7 cellular contexts compared by ENCODE assay signal in genomic region chr6:14638932-14639875, GRCh38.
DNase-seq lines count a peak whose midpoint lies in the region; ATAC-seq and TF ChIP-seq lines count a peak whose summit lies in the region.

No MANE protein-coding gene starts in this region.

- H4K20me1 ChIP-seq in mammary epithelial cell (ENCODE audit: insufficient read depth, low read length), result no peaks in the 10 kb centered on the region

- dilution Hi-C loops in mammary epithelial cell (cut with HindIII; ENCODE audit: low sequenced_read_pairs), result no loop called here

- in situ Hi-C loops in mammary epithelial cell (cut with MboI; ENCODE audit: low sequenced_read_pairs in 2 of 2), result no loop called here

- no peaks in the 10 kb centered on the region for H3K79me2 ChIP-seq in mammary epithelial cell (ENCODE audit: insufficient read depth, low read length)

- BruUV-seq in mammary epithelial cell (replicated peaks; lab: Mats Ljungman, UMichigan), result TSS peak; percentile 66

- intact Hi-C loops in mammary epithelial cell (cut with micrococcal nuclease), result no loop called here
- intact Hi-C loops in right lobe of liver (cut with DNase I), result no loop called here

- H3K36me3 ChIP-seq in mammary epithelial cell (ENCODE audit: insufficient read depth, low read length) (no peaks in the 10 kb centered on the region), right lobe of liver (no peaks in the 10 kb centered on the region)

- H3K4me3 ChIP-seq in mammary epithelial cell (replicated peaks in 1 of 3; ENCODE audit: insufficient read depth in 1 of 3, low read depth in 2 of 3, low read length in 3 of 3) (no peak overlapping the region), right lobe of liver (no peak overlapping the region)

- H3K4me2 ChIP-seq in mammary epithelial cell (ENCODE audit: insufficient read depth, low read depth, low read length), result no peak overlapping the region

- H2AFZ ChIP-seq in mammary epithelial cell (ENCODE audit: low read depth, low read length), result peak overlapping the region; percentile 41

- CTCF ChIA-PET in mammary epithelial cell (lab: Charles Lee; ENCODE audit: low non-redundant PET), result interaction anchor here (0.6 kb wide), 2 partner anchors 47 to 1589 kb away, joined by 3 to 6 read pairs; no protein-coding TSS in a partner anchor

- H3K9ac ChIP-seq in mammary epithelial cell (ENCODE audit: insufficient read depth, low read length), result no peak overlapping the region

- DNase-seq in GM19240 (ENCODE audit: insufficient read length, low spot score) (peak; percentile 16), NCI-H1694 (lab: John Stamatoyannopoulos, UW) (peak; percentile 86), mammary epithelial cell (no peak), right lobe of liver (no peak), HPDE6-E6E7 (ENCODE audit: extremely low spot score) (no peak)

- H3K27ac ChIP-seq in mammary epithelial cell (ENCODE audit: insufficient read depth, low read depth, low read length) (no peak overlapping the region), right lobe of liver (no peak overlapping the region)

- H3K27me3 ChIP-seq in mammary epithelial cell (ENCODE audit: insufficient read depth, low read length), result no peaks in the 10 kb centered on the region
- H3K27me3 ChIP-seq in right lobe of liver, result no peaks in the 10 kb centered on the region

- 42% methylated on average over 13 of the region's 13 CpGs for WGBS in mammary epithelial cell (ENCODE audit: low coverage, missing lambda C conversion rate)
- WGBS in right lobe of liver (ENCODE audit: insufficient coverage, low coverage, low lambda C conversion rate, missing lambda C conversion rate), result 13% methylated on average over 13 of the region's 13 CpGs

- TF ChIP-seq CTCF in mammary epithelial cell (conservative IDR thresholded peaks at IDR 0.05 in 1 of 2, IDR thresholded peaks at IDR 0.05 in 1 of 2; ENCODE audit: extremely low read depth in 1 of 2, insufficient read depth in 1 of 2, low read depth in 1 of 2, low read length in 2 of 2) (no peak), right lobe of liver (IDR thresholded peaks at IDR 0.05) (no peak)

- H3K4me1 ChIP-seq in mammary epithelial cell (ENCODE audit: insufficient read depth, low read length), result peaks cover 4% of the 10 kb centered on the region
- no peaks in the 10 kb centered on the region for H3K4me1 ChIP-seq in right lobe of liver

- peak; percentile 38 to 53 (median 46) for ATAC-seq in right lobe of liver
- ATAC-seq in activated CD4-positive, CD25-positive, alpha-beta regulatory T cell treated with anti-CD3 and anti-CD28 coated beads, Interleukin-2, amount 50 U/mL, for 24 hours, result no peak
- ATAC-seq in HG03457 (IDR thresholded peaks at IDR 0.05; ENCODE audit: unreplicated experiment), result no peak

- no peak for TF ChIP-seq POLR2A in right lobe of liver (IDR thresholded peaks at IDR 0.05)

- H3K9me3 ChIP-seq in mammary epithelial cell (replicated peaks; ENCODE audit: insufficient read depth, low read length) (no peaks in the 10 kb centered on the region), right lobe of liver (no peaks in the 10 kb centered on the region)

Comparison
In these comparisons a context has a peak if more than half of its experiments do, and no peak if none do; other contexts are left out.
1. DNase-seq: peak in GM19240 (single experiment) and NCI-H1694 (single experiment); none in mammary epithelial cell (single experiment), right lobe of liver (0 of 3) and HPDE6-E6E7 (single experiment).
2. ATAC-seq: peak in right lobe of liver (4 of 4); none in activated CD4-positive, CD25-positive, alpha-beta regulatory T cell treated with anti-CD3 and anti-CD28 coated beads, Interleukin-2, amount 50 U/mL, for 24 hours (0 of 2) and HG03457 (single experiment).